Comparison of ENCODE assay signal across 26 cellular contexts in the genomic region with DNA sequence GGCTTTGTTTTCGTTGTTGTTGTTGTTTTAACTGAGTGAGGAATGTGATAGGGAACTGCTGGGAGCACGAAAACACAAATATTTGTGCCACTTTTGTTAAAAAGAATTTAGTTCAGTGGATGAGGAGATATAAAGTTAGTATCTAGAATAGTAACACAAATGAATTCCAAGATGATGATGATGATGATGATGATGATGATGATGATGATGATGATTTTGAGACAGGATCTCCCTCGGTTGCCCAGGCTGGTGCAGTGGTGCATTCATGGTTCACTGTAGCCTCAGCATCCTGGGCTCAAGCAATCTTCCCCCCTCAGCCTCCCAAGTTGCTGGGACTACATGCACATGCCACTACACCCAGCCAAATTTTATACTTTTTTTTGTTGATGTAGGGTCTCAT.
"Had no signal": no experiment of that assay in that cellular context is flagged by ENCODE, and none has a peak within 500 bp of the region (broad histone marks: within the 10 kb centered on the region; RNA-seq: fewer than 3 reads in every experiment).

No MANE protein-coding gene starts in this region.

- H3K4me3 Mint-ChIP-seq: dendritic cell treated with granulocyte-macrophage colony-stimulating factor and Interleukin-4, amounts not matched to agents 40 ng/mL and 50 ng/mL, for 4 days; effector memory CD8-positive, alpha-beta T cell; endodermal cell; memory B cell had no signal

- H3K4me1 Mint-ChIP-seq: endodermal cell, memory B cell had no signal

- H3K36me3 ChIP-seq: colonic mucosa, esophagus squamous epithelium, gastrocnemius medialis, heart right ventricle, left lung, lower lobe of right lung had no signal

- H3K27me3 ChIP-seq: colonic mucosa, esophagus squamous epithelium, gastrocnemius medialis, heart right ventricle, left lung had no signal

- H3K9me3 ChIP-seq: colonic mucosa, esophagus squamous epithelium, gastrocnemius medialis, lower lobe of right lung had no signal

- H3K4me3 ChIP-seq: colonic mucosa, esophagus squamous epithelium, gastrocnemius medialis, heart right ventricle, left lung, lower lobe of right lung had no signal

- DNase-seq: colonic mucosa; cortex of kidney; effector CD8-positive, alpha-beta T cell; effector memory CD8-positive, alpha-beta T cell; endodermal cell; erythroblast; esophagus squamous epithelium; foreskin fibroblast; foreskin melanocyte; gastrocnemius medialis; glutamatergic neuron; head of caudate nucleus; heart right ventricle; hippocampal formation; left cardiac atrium; left lung; left ventricle myocardium superior; lower lobe of right lung; mesendoderm; midbrain had no signal

- FAIRE-seq: endometrium, islet of Langerhans, keratinocyte had no signal

- H3K27ac ChIP-seq: colonic mucosa, epithelial cell of prostate, esophagus squamous epithelium, gastrocnemius medialis, heart right ventricle, left lung, lower lobe of right lung had no signal

- H3K36me3 Mint-ChIP-seq: memory B cell had no signal

- H3K4me1 ChIP-seq: colonic mucosa, esophagus squamous epithelium, gastrocnemius medialis, heart right ventricle, left lung, lower lobe of right lung had no signal

- H3K27ac Mint-ChIP-seq: dendritic cell treated with granulocyte-macrophage colony-stimulating factor and Interleukin-4, amounts not matched to agents 40 ng/mL and 50 ng/mL, for 4 days; endodermal cell; memory B cell had no signal

- H3K27me3 Mint-ChIP-seq: dendritic cell treated with granulocyte-macrophage colony-stimulating factor and Interleukin-4, amounts not matched to agents 40 ng/mL and 50 ng/mL, for 4 days; effector memory CD8-positive, alpha-beta T cell; memory B cell had no signal
